ENCODE assay signal across 8 cellular contexts in genomic region chr17:45490198-45490597, GRCh38. TPM values are rescaled to one million over a fixed set of nuclear protein-coding genes. Genes with fewer than 3 reads are reported as not detected.
DNase-seq lines count a peak whose midpoint lies in the region; ATAC-seq and TF ChIP-seq lines count a peak whose summit lies in the region.
"Not testable (repeated sequence)": the region's sequence is repeated elsewhere in the genome, so short reads cannot be mapped to it uniquely, and the experiment has no call there.

No MANE protein-coding gene starts in this region.

- peak overlapping the region; percentile 63 for H2AFZ ChIP-seq in PC-3 (ENCODE audit: low read length)

- not testable (repeated sequence) for H3K27me3 Mint-ChIP-seq in CD4-positive, alpha-beta memory T cell; memory B cell

- POLR2A ChIA-PET in CD4-positive, alpha-beta memory T cell (lab: Charles Lee; ENCODE audit: partially characterized antibody); PC-3 (lab: Charles Lee; ENCODE audit: unreplicated experiment): not testable (repeated sequence)

- intact Hi-C loops in CD4-positive, alpha-beta memory T cell (cut with micrococcal nuclease); PC-3 (cut with micrococcal nuclease); spleen (cut with DNase I; ENCODE audit: low total_unique reads): not testable (repeated sequence)

- ATAC-seq in GM19438 (IDR thresholded peaks at IDR 0.05; ENCODE audit: low read depth, unreplicated experiment) (peak; percentile 25), HG03066 (IDR thresholded peaks at IDR 0.05; ENCODE audit: low read depth, unreplicated experiment) (peak; percentile 18), PC-3 (peak; percentile 37), memory B cell (ENCODE audit: low read depth) (peak; percentile 11)

- TF ChIP-seq POLR2A in spleen (IDR thresholded peaks at IDR 0.05) = not testable (repeated sequence)

- H3K4me3 Mint-ChIP-seq in CD4-positive, alpha-beta memory T cell = peak overlapping the region; percentile 73 to 96 (median 90)
- peak overlapping the region; percentile 89 for H3K4me3 Mint-ChIP-seq in memory B cell

- TF ChIP-seq CTCF in PC-3 (conservative IDR thresholded peaks at IDR 0.05; ENCODE audit: low read depth, low read length); fibroblast of mammary gland (conservative IDR thresholded peaks at IDR 0.05; ENCODE audit: control insufficient read depth, insufficient read depth, low read depth, low read length); spleen (IDR thresholded peaks at IDR 0.05 in 8 of 11, conservative IDR thresholded peaks at IDR 0.05 in 3 of 11): not testable (repeated sequence)

- peaks cover 0 to 13% of the 10 kb centered on the region in 2 donors for H3K36me3 Mint-ChIP-seq in CD4-positive, alpha-beta memory T cell
- not testable (repeated sequence) for H3K36me3 Mint-ChIP-seq in memory B cell

- peaks cover 12 to 26% (median 18%) of the 10 kb centered on the region in 4 donors for H3K4me1 Mint-ChIP-seq in CD4-positive, alpha-beta memory T cell
- peaks cover 22% of the 10 kb centered on the region for H3K4me1 Mint-ChIP-seq in memory B cell

- H3K9me3 ChIP-seq in CD4-positive, alpha-beta memory T cell (ENCODE audit: control insufficient read depth in 1 of 2, low read length in 2 of 2); PC-3 (ENCODE audit: low read length); adipocyte (ENCODE audit: control insufficient read depth, low read length); spleen: not testable (repeated sequence)

- DNase-seq in CD4-positive, alpha-beta memory T cell = peak in 1 of 5 donors; percentile 41
- DNase-seq in PC-3; memory B cell (ENCODE audit: low spot score in 2 of 2): not testable (repeated sequence)
- DNase-seq in adipocyte (ENCODE audit: low read depth) = peak; percentile 43
- DNase-seq in fibroblast of mammary gland (ENCODE audit: low read depth) = peak; percentile 28
- DNase-seq in spleen = peak; percentile 82

- H3K27me3 ChIP-seq in CD4-positive, alpha-beta memory T cell (ENCODE audit: insufficient read depth, low read length); PC-3 (ENCODE audit: low read length); adipocyte (replicated peaks; ENCODE audit: control insufficient read depth, insufficient read depth, low read length); spleen (replicated peaks in 1 of 7): not testable (repeated sequence)

- H3K4me1 ChIP-seq in CD4-positive, alpha-beta memory T cell (ENCODE audit: insufficient read depth, low read length) = not testable (repeated sequence)
- H3K4me1 ChIP-seq in PC-3 (ENCODE audit: insufficient read depth, low read length) (peaks cover 24% of the 10 kb centered on the region), adipocyte (ENCODE audit: control insufficient read depth, insufficient read depth, low read length) (peaks cover 18% of the 10 kb centered on the region), spleen (peaks cover 0 to 68% (median 19%) of the 10 kb centered on the region in 6 donors)

- not testable (repeated sequence) for H3K9me2 ChIP-seq in PC-3 (replicated peaks; ENCODE audit: low read length)

- H3K79me2 ChIP-seq in PC-3 (ENCODE audit: low read length) = peaks cover 33% of the 10 kb centered on the region

- WGBS in spleen, 5 donors = 0 to 1% (median 1%) methylated on average over 17 to 26 of the region's 30 CpGs

- CTCF ChIA-PET in CD4-positive, alpha-beta memory T cell (lab: Charles Lee; ENCODE audit: partially characterized antibody); PC-3 (lab: Charles Lee): not testable (repeated sequence)

- not testable (repeated sequence) for H4K20me1 ChIP-seq in PC-3 (ENCODE audit: low read length)

- peak overlapping the region; percentile 79 for H3K27ac ChIP-seq in CD4-positive, alpha-beta memory T cell (ENCODE audit: low read depth, low read length)
- not testable (repeated sequence) for H3K27ac ChIP-seq in PC-3 (ENCODE audit: low read length)
- peak overlapping the region; percentile 72 to 94 (median 91) for H3K27ac ChIP-seq in spleen

- H3K36me3 ChIP-seq in CD4-positive, alpha-beta memory T cell (ENCODE audit: insufficient read depth, low read length); PC-3 (ENCODE audit: low read depth, low read length); adipocyte (ENCODE audit: control insufficient read depth, insufficient read depth, low read length, severe bottlenecking); spleen: not testable (repeated sequence)

- peak overlapping the region; percentile 96 for H3K4me2 ChIP-seq in PC-3 (ENCODE audit: low read length)

- peak overlapping the region; percentile 76 to 98 (median 92) for H3K27ac Mint-ChIP-seq in CD4-positive, alpha-beta memory T cell
- peak overlapping the region; percentile 93 for H3K27ac Mint-ChIP-seq in memory B cell

- not testable (repeated sequence) for H3K9me3 Mint-ChIP-seq in CD4-positive, alpha-beta memory T cell; memory B cell

- BruUV-seq in PC-3 (replicated peaks; lab: Mats Ljungman, UMichigan) = not testable (repeated sequence)

- peak overlapping the region; percentile 69 for H3K9ac ChIP-seq in PC-3 (ENCODE audit: low read length)
- peak overlapping the region; percentile 83 for H3K9ac ChIP-seq in adipocyte (ENCODE audit: low read length)

- not testable (repeated sequence) for H3F3A ChIP-seq in PC-3 (ENCODE audit: low read length, unreplicated experiment)

- H3K4me3 ChIP-seq in CD4-positive, alpha-beta memory T cell (ENCODE audit: low read length in 2 of 2) = peak overlapping the region in 1 of 2 donors; percentile 54
- H3K4me3 ChIP-seq in PC-3 (ENCODE audit: low read length) (peak overlapping the region; percentile 88), adipocyte (ENCODE audit: low read length) (peak overlapping the region; percentile 83), fibroblast of mammary gland (ENCODE audit: control insufficient read depth, low read depth, low read length) (peak overlapping the region; percentile 58), spleen (peak overlapping the region; percentile 34 to 74 (median 54))

RNA-seq across cellular contexts. Expression of gene PLEKHM1, which starts 0.3 kb away (rescaled TPM):
- 10 to 100 TPM; 82.9 to 92.5 TPM for total RNA-seq in CD4-positive, alpha-beta memory T cell
- 10 to 100 TPM in 1 of 2 donors, 1 to 10 TPM in 1; 6.8 to 18.8 TPM for polyA plus RNA-seq in CD4-positive, alpha-beta memory T cell
- 15.8 and 20.8 TPM in 2 replicates for total RNA-seq in PC-3 (2014; rRNA removed)
- 100 to 1,000 TPM in 3 of 7 donors, 10 to 100 TPM in 4; 66.1 to 121 (median 84.9) TPM for total RNA-seq in spleen
- polyA plus RNA-seq in spleen = 10 to 100 TPM in 2 of 3 donors, 1 to 10 TPM in 1; 7.4 to 19.3 (median 12.4) TPM

RNA-seq across cellular contexts. Expression of gene ARHGAP27, which starts 57.5 kb away (rescaled TPM):
- total RNA-seq in CD4-positive, alpha-beta memory T cell = 100 to 1,000 TPM; 108 to 113 TPM
- 10 to 100 TPM; 23.0 to 30.6 TPM for polyA plus RNA-seq in CD4-positive, alpha-beta memory T cell
- total RNA-seq in PC-3 (2014; rRNA removed) (119 and 134 TPM in 2 replicates), spleen (100 to 1,000 TPM in 6 of 7 donors, 10 to 100 TPM in 1; 97.8 to 151 (median 129) TPM)
- 100 to 1,000 TPM in 1 of 3 donors, 10 to 100 TPM in 2; 43.6 to 103 (median 73.1) TPM for polyA plus RNA-seq in spleen
